Comparison of ENCODE assay signal across 1 cellular context in genomic region chr1:98053471-98054366, GRCh38.
A peak's percentile ranks its signal among the peaks of the same experiment; 100 is the strongest.
TF ChIP-seq lines count a peak whose summit lies in the region.

No MANE protein-coding gene starts in this region.

TF ChIP-seq in GM12878, 131 proteins besides CTCF, POLR2A, EP300 and RAD21 (continued from another document):
- TF ChIP-seq SMARCA5 (IDR thresholded peaks at IDR 0.05): 0 out of 2 replicates have a peak, but pooled peaks have one; percentile 21
- TF ChIP-seq EGR1 (IDR thresholded peaks at IDR 0.05; ENCODE audit: borderline replicate concordance in 1 of 2, low read depth in 2 of 2, low read length in 2 of 2): peak in 1 of 2 experiments; percentile 69; a peak in 2 of 3 replicates
- TF ChIP-seq RBBP5 (conservative IDR thresholded peaks at IDR 0.05): no peak
- no peak for TF ChIP-seq SREBF2 (IDR thresholded peaks at IDR 0.05; ENCODE audit: low read length)
- TF ChIP-seq PAX8 (IDR thresholded peaks at IDR 0.05): no peak
- peak; percentile 60 for TF ChIP-seq SMC3 (IDR thresholded peaks at IDR 0.05; ENCODE audit: borderline replicate concordance, low read length)
- TF ChIP-seq CBX3 (IDR thresholded peaks at IDR 0.05; ENCODE audit: borderline replicate concordance, low read depth): no peak
- no peak for TF ChIP-seq TCF7 (IDR thresholded peaks at IDR 0.05; ENCODE audit: borderline replicate concordance)
- TF ChIP-seq IRF3 (IDR thresholded peaks at IDR 0.05): no peak
